6 cellular contexts compared by ENCODE assay signal in genomic region chr2:23053580-23053979, GRCh38.
"Had no signal": no experiment of that assay in that cellular context is flagged by ENCODE, and none has a peak within 500 bp of the region (broad histone marks: within the 10 kb centered on the region; RNA-seq: fewer than 3 reads in every experiment).

No MANE protein-coding gene starts in this region.

- H3K27ac Mint-ChIP-seq: GM23338, H9, IgD-negative memory B cell had no signal

- ATAC-seq: GM23338, HepG2 had no signal

- H3K27ac ChIP-seq: HL-60 had no signal

- DNase-seq: H9, HCEC 1CT had no signal

- H3K36me3 Mint-ChIP-seq: IgD-negative memory B cell had no signal

- H2AFZ ChIP-seq: GM23338 had no signal

- H3K4me2 ChIP-seq: GM23338 had no signal

- H3K27me3 Mint-ChIP-seq: IgD-negative memory B cell had no signal

- H3K4me3 Mint-ChIP-seq: GM23338, H9, IgD-negative memory B cell had no signal

- H3K9me3 Mint-ChIP-seq: H9 had no signal

- H3K4me3 ChIP-seq: GM23338 had no signal

- H3K4me1 Mint-ChIP-seq: GM23338, IgD-negative memory B cell had no signal
